ENCODE assay signal across 19 cellular contexts in the genomic region with DNA sequence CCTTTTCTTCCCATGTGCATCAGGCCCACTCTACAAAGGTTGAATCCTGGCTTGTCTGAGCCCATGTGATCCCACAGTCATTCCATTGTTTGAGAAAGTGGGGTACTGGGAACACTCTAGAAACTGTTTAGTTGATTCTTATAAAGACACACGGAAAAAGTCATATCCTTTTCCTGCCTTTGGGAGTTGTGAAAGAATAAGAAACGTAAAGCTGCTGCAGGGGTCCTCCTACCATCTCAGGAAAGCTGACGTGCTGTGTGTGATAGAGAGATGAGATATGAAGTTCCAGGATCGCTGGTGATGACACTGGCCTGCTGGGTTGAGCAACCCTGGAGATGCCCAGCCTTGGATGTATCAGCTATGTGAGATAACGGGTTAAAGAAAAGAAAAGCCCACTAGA. TPM values are rescaled to one million over a fixed set of nuclear protein-coding genes. Genes with fewer than 3 reads are reported as not detected.
DNase-seq lines count a peak whose midpoint lies in the region; ATAC-seq, FAIRE-seq and TF ChIP-seq lines count a peak whose summit lies in the region.
"Had no signal": no experiment of that assay in that cellular context is flagged by ENCODE, and none has a peak within 500 bp of the region (broad histone marks: within the 10 kb centered on the region; RNA-seq: fewer than 3 reads in every experiment).

No MANE protein-coding gene starts in this region.

- TF ChIP-seq POLR2A in right lobe of liver (IDR thresholded peaks at IDR 0.05) = no peak
- no peak for TF ChIP-seq POLR2A in HepG2 (IDR thresholded peaks at IDR 0.05; ENCODE audit: insufficient read depth in 1 of 2, low read depth in 2 of 2, low read length in 2 of 2)

- 20% methylated on average over 4 of the region's 5 CpGs for whole genome bisulfite sequencing in right lobe of liver (ENCODE audit: insufficient coverage, low coverage, low lambda C conversion rate, missing lambda C conversion rate)
- 1% methylated on average over 5 of the region's 5 CpGs for WGBS in HepG2 (ENCODE audit: low lambda C conversion rate)

- ATAC-seq in right lobe of liver (peak; percentile 26 to 77 (median 57)), HepG2 (no peak), memory B cell (ENCODE audit: low read depth) (no peak)

- no peak for DNase-seq in right lobe of liver
- DNase-seq in HepG2 (ENCODE audit: low spot score) = no peak
- peak; percentile 71 for DNase-seq in dermis blood vessel endothelial cell
- no peak for DNase-seq in memory B cell (ENCODE audit: low spot score in 2 of 2)
- no peak for DNase-seq in GM10248 (ENCODE audit: extremely low spot score)
- no peak for DNase-seq in activated CD4-positive, alpha-beta T cell treated with anti-CD3 and anti-CD28 coated beads for 1 hour
- DNase-seq in NCI-H2227 (lab: John Stamatoyannopoulos, UW; ENCODE audit: unreplicated experiment) = no peak
- DNase-seq: 8988T; ACHN; C1 segment of cervical spinal cord; Calu3; CD4-positive, alpha-beta T cell; DMS 273 treated with DMSO at 0.1 percent for 48 hours; GOT3; H9 had no signal

- no peak overlapping the region for H3K4me3 ChIP-seq in right lobe of liver
- H3K4me3 ChIP-seq in HepG2 (replicated peaks in 1 of 3; ENCODE audit: insufficient read depth in 1 of 3, low read depth in 2 of 3, low read length in 3 of 3) = no peak overlapping the region

- in situ Hi-C loops in HepG2 (cut with HindIII; ENCODE audit: extremely low pct_ligation_motif_present, low pct_unique_long_range_greater_than_20kb) = no loop called here

- H3K9ac ChIP-seq in HepG2 (ENCODE audit: insufficient read depth, low read depth, low read length) = no peak overlapping the region

- no peak overlapping the region for H3K4me2 ChIP-seq in HepG2 (ENCODE audit: low read depth, low read length)

- no peak for TF ChIP-seq RAD21 in HepG2 (CRISPR knock-in tag; IDR thresholded peaks at IDR 0.05)

- intact Hi-C loops in right lobe of liver (cut with DNase I) (no loop called here), HepG2 (cut with micrococcal nuclease; ENCODE audit: unreplicated experiment) (no loop called here)

- no peaks in the 10 kb centered on the region for H3K27me3 Mint-ChIP-seq in memory B cell
- H3K27me3 Mint-ChIP-seq: B cell had no signal

- H3K36me3 ChIP-seq in right lobe of liver (no peaks in the 10 kb centered on the region), HepG2 (replicated peaks in 1 of 2; ENCODE audit: control insufficient read depth in 1 of 2, insufficient read depth in 2 of 2, low read length in 2 of 2) (no peaks in the 10 kb centered on the region)

- CTCF ChIA-PET in HepG2 (lab: Yijun Ruan, JAX; ENCODE audit: low intra/inter-chr PET ratio, low total read pairs) = no interaction called here
- CTCF ChIA-PET in GM10248 (lab: Yijun Ruan, JAX) = interaction anchor here (0.9 kb wide), 1 partner anchor 10 kb away, joined by 3 read pairs; no protein-coding TSS in a partner anchor

- no peaks in the 10 kb centered on the region for H4K20me1 ChIP-seq in HepG2 (ENCODE audit: insufficient read depth, low read length)

- H3K27me3 ChIP-seq in right lobe of liver (no peaks in the 10 kb centered on the region), HepG2 (ENCODE audit: control insufficient read depth in 1 of 2, insufficient read depth in 2 of 2, low read length in 2 of 2) (peaks cover 0 to 6% of the 10 kb centered on the region in 2 experiments; a peak in 1 of 5 replicates)

- H3K27ac ChIP-seq in right lobe of liver = no peak overlapping the region
- no peak overlapping the region for H3K27ac ChIP-seq in HepG2 (ENCODE audit: extremely low read length, insufficient read depth, low read length)

- H3K4me3 Mint-ChIP-seq in memory B cell = no peak overlapping the region
- H3K4me3 Mint-ChIP-seq: B cell; CD4-positive, alpha-beta T cell; H9 had no signal

- peaks cover 14% of the 10 kb centered on the region for H3K4me1 Mint-ChIP-seq in memory B cell

- H3K4me1 ChIP-seq in right lobe of liver (no peaks in the 10 kb centered on the region), HepG2 (ENCODE audit: insufficient read depth, low read length) (no peaks in the 10 kb centered on the region)

- no peak for TF ChIP-seq CTCF in right lobe of liver (IDR thresholded peaks at IDR 0.05)
- no peak for TF ChIP-seq CTCF in HepG2 (CRISPR knock-in tag; IDR thresholded peaks at IDR 0.05)
- no peak for TF ChIP-seq CTCF in GM10248 (IDR thresholded peaks at IDR 0.05; ENCODE audit: control extremely low read depth, extremely low read depth, low read depth, missing control alignments)

- POLR2A ChIA-PET in HepG2 (lab: Yijun Ruan, JAX) (no interaction called here), GM10248 (lab: Yijun Ruan, JAX) (no interaction called here)

- no peaks in the 10 kb centered on the region for H3K79me2 ChIP-seq in HepG2 (ENCODE audit: insufficient read depth, low read length)

- no peak for TF ChIP-seq EP300 in HepG2 (IDR thresholded peaks at IDR 0.05; ENCODE audit: low read depth in 2 of 2, low read length in 2 of 2)
- TF ChIP-seq EP300 in HepG2 (CRISPR knock-in tag; IDR thresholded peaks at IDR 0.05; ENCODE audit: borderline replicate concordance) = no peak

- no peaks in the 10 kb centered on the region for H3K9me3 ChIP-seq in right lobe of liver
- no peaks in the 10 kb centered on the region for H3K9me3 ChIP-seq in HepG2 (ENCODE audit: low read length)

- H2AFZ ChIP-seq in HepG2 (ENCODE audit: low read length) = no peak overlapping the region

- H3K36me3 Mint-ChIP-seq in memory B cell = peaks cover 8% of the 10 kb centered on the region

- no TSS peak for BruUV-seq in HepG2 (replicated peaks; lab: Mats Ljungman, UMichigan)

- no peak for FAIRE-seq in HepG2 (lab: Jason Lieb, UNC)
- FAIRE-seq: GM12891 had no signal

- peak overlapping the region; percentile 38 for H3K27ac Mint-ChIP-seq in memory B cell
- H3K27ac Mint-ChIP-seq: B cell; CD4-positive, alpha-beta T cell; H9 had no signal

- H3K9me3 Mint-ChIP-seq in memory B cell = no peaks in the 10 kb centered on the region
- H3K9me3 Mint-ChIP-seq: CD4-positive, alpha-beta T cell had no signal

TF ChIP-seq in HepG2, 621 proteins besides CTCF, POLR2A, EP300 and RAD21 (continues in another document):
- TF ChIP-seq, protein P1, sequence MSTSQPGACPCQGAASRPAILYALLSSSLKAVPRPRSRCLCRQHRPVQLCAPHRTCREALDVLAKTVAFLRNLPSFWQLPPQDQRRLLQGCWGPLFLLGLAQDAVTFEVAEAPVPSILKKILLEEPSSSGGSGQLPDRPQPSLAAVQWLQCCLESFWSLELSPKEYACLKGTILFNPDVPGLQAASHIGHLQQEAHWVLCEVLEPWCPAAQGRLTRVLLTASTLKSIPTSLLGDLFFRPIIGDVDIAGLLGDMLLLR (CRISPR knock-in tag; IDR thresholded peaks at IDR 0.05) = no peak

RNA-seq across cellular contexts. Expression of a gene that starts 21.3 kb away (rescaled TPM):
- total RNA-seq in right lobe of liver (10 to 100 TPM in 2 of 6 experiments, 1 to 10 TPM in 3, under 1 TPM in 1; 0.86 to 42.5 (median 5.0) TPM), HepG2 (2016; rRNA removed; fragmentation: Illumina TruSeq; extraction: Trizol) (not detected in 2 replicates), dermis blood vessel endothelial cell (not detected in 2 replicates)
- total RNA-seq in HepG2 (2016; cell fraction: cytosol; rRNA removed; fragmentation: Illumina TruSeq; extraction: Trizol; ENCODE audit: low read depth) = not detected in 2 replicates
- not detected in 2 replicates for total RNA-seq in HepG2 (2016; cell fraction: insoluble cytoplasmic fraction; rRNA removed; fragmentation: Illumina TruSeq; extraction: Trizol)
- total RNA-seq in HepG2 (2016; cell fraction: membrane; rRNA removed; fragmentation: Illumina TruSeq; extraction: Trizol) = not detected in 2 replicates
- not detected in 2 replicates for total RNA-seq in HepG2 (2016; cell fraction: nucleus; rRNA removed; fragmentation: Illumina TruSeq; extraction: Trizol)
- not detected in 2 replicates for polyA plus RNA-seq in HepG2 (2011; rRNA removed)
- polyA plus RNA-seq in HepG2 (2011; cell fraction: cytosol; rRNA removed) = 0.04 TPM in 1 of 2 replicates, not detected in the other
- polyA plus RNA-seq in HepG2 (2011; cell fraction: nucleus; rRNA removed) = not detected in 2 replicates
- not detected in 2 replicates for polyA plus RNA-seq in HepG2 (2012)
- not detected in 2 replicates for polyA plus RNA-seq in HepG2 (2016; cell fraction: cytosol; fragmentation: Illumina TruSeq; extraction: Trizol; ENCODE audit: low read depth)
- not detected in 2 replicates for polyA plus RNA-seq in HepG2 (2016; cell fraction: insoluble cytoplasmic fraction; fragmentation: Illumina TruSeq; extraction: Trizol; ENCODE audit: low read depth)
- polyA plus RNA-seq in HepG2 (2016; cell fraction: membrane; fragmentation: Illumina TruSeq; extraction: Trizol; ENCODE audit: low read depth) = not detected in 2 replicates
- not detected in 2 replicates for polyA plus RNA-seq in HepG2 (2016; cell fraction: nucleus; fragmentation: Illumina TruSeq; extraction: Trizol; ENCODE audit: insufficient read depth, low read depth)
- polyA minus RNA-seq in HepG2 (2011; rRNA and poly(A)+ RNA removed; ENCODE audit: low replicate concordance) = 0.12 TPM in 1 of 2 replicates, not detected in the other
- polyA minus RNA-seq in HepG2 (2011; cell fraction: cytosol; rRNA and poly(A)+ RNA removed) = not detected in 2 replicates
- not detected in 2 replicates for polyA minus RNA-seq in HepG2 (2011; cell fraction: nucleus; rRNA and poly(A)+ RNA removed)
- total RNA-seq: Daoy, HT-29 had no signal

RNA-seq across cellular contexts. Expression of a gene that starts 38.2 kb away (rescaled TPM):
- total RNA-seq in right lobe of liver (10 to 100 TPM in 5 of 6 experiments, 1 to 10 TPM in 1; 8.3 to 52.8 (median 23.6) TPM), HepG2 (2016; rRNA removed; fragmentation: Illumina TruSeq; extraction: Trizol) (0.09 TPM in 1 of 2 replicates, not detected in the other), dermis blood vessel endothelial cell (0.17 TPM in 1 of 2 replicates, not detected in the other)
- not detected in 2 replicates for total RNA-seq in HepG2 (2016; cell fraction: cytosol; rRNA removed; fragmentation: Illumina TruSeq; extraction: Trizol; ENCODE audit: low read depth)
- not detected in 2 replicates for total RNA-seq in HepG2 (2016; cell fraction: insoluble cytoplasmic fraction; rRNA removed; fragmentation: Illumina TruSeq; extraction: Trizol)
- total RNA-seq in HepG2 (2016; cell fraction: membrane; rRNA removed; fragmentation: Illumina TruSeq; extraction: Trizol) = not detected in 2 replicates
- total RNA-seq in HepG2 (2016; cell fraction: nucleus; rRNA removed; fragmentation: Illumina TruSeq; extraction: Trizol) = not detected in 2 replicates
- polyA plus RNA-seq in HepG2 (2011; rRNA removed) = not detected in 2 replicates
- polyA plus RNA-seq in HepG2 (2011; cell fraction: cytosol; rRNA removed) = 0.11 and 0.13 TPM in 2 replicates
- polyA plus RNA-seq in HepG2 (2011; cell fraction: nucleus; rRNA removed) = 0.28 TPM in 1 of 2 replicates, not detected in the other
- not detected in 2 replicates for polyA plus RNA-seq in HepG2 (2012)
- polyA plus RNA-seq in HepG2 (2016; cell fraction: cytosol; fragmentation: Illumina TruSeq; extraction: Trizol; ENCODE audit: low read depth) = not detected in 2 replicates
- not detected in 2 replicates for polyA plus RNA-seq in HepG2 (2016; cell fraction: insoluble cytoplasmic fraction; fragmentation: Illumina TruSeq; extraction: Trizol; ENCODE audit: low read depth)
- not detected in 2 replicates for polyA plus RNA-seq in HepG2 (2016; cell fraction: membrane; fragmentation: Illumina TruSeq; extraction: Trizol; ENCODE audit: low read depth)
- not detected in 2 replicates for polyA plus RNA-seq in HepG2 (2016; cell fraction: nucleus; fragmentation: Illumina TruSeq; extraction: Trizol; ENCODE audit: insufficient read depth, low read depth)
- polyA minus RNA-seq in HepG2 (2011; rRNA and poly(A)+ RNA removed; ENCODE audit: low replicate concordance) = 0.23 TPM in 1 of 2 replicates, not detected in the other
- polyA minus RNA-seq in HepG2 (2011; cell fraction: cytosol; rRNA and poly(A)+ RNA removed) = not detected in 2 replicates
- polyA minus RNA-seq in HepG2 (2011; cell fraction: nucleus; rRNA and poly(A)+ RNA removed) = not detected in 2 replicates
- total RNA-seq: HT-29 had no signal

Comparison
In these comparisons a context has a peak if more than half of its experiments do, and no peak if none do; other contexts are left out.
1. ATAC-seq: peak in right lobe of liver (4 of 4); none in HepG2 (single experiment) and memory B cell (single experiment).